ENCODE assay signal across 14 cellular contexts in genomic region chr18:41936471-41937134, GRCh38. TPM values are rescaled to one million over a fixed set of nuclear protein-coding genes. Genes with fewer than 3 reads are reported as not detected.
DNase-seq lines count a peak whose midpoint lies in the region; ATAC-seq and TF ChIP-seq lines count a peak whose summit lies in the region.
"Had no signal": no experiment of that assay in that cellular context is flagged by ENCODE, and none has a peak within 500 bp of the region (broad histone marks: within the 10 kb centered on the region; RNA-seq: fewer than 3 reads in every experiment).

No MANE protein-coding gene starts in this region.

- H3K4me1 Mint-ChIP-seq in MCF 10A (ENCODE audit: insufficient read depth, unreplicated experiment) (peaks cover 10% of the 10 kb centered on the region), chondrocyte (ENCODE audit: low read depth) (peaks cover 54% of the 10 kb centered on the region)

- H3K36me3 Mint-ChIP-seq in MCF 10A (ENCODE audit: insufficient read depth, unreplicated experiment) (no peaks in the 10 kb centered on the region), chondrocyte (ENCODE audit: low read depth) (no peaks in the 10 kb centered on the region)

- dilution Hi-C loops in mammary epithelial cell (cut with HindIII; ENCODE audit: low sequenced_read_pairs): no loop called here

- H3K27ac Mint-ChIP-seq in MCF 10A (ENCODE audit: low read depth, unreplicated experiment) (no peak overlapping the region), chondrocyte (ENCODE audit: unreplicated experiment) (peak overlapping the region; percentile 98)

- BruUV-seq in mammary epithelial cell (replicated peaks; lab: Mats Ljungman, UMichigan) (no TSS peak), MCF 10A (replicated peaks; lab: Mats Ljungman, UMichigan) (no TSS peak)

- H3K27me3 ChIP-seq in mammary epithelial cell (ENCODE audit: insufficient read depth, low read length) (no peaks in the 10 kb centered on the region), thoracic aorta (replicated peaks; ENCODE audit: insufficient read depth) (no peaks in the 10 kb centered on the region), tibial nerve (no peaks in the 10 kb centered on the region)
- H3K27me3 ChIP-seq: right atrium auricular region had no signal

- no peak for TF ChIP-seq POLR2A in tibial nerve (IDR thresholded peaks at IDR 0.05)

- H3K9ac ChIP-seq in mammary epithelial cell (ENCODE audit: insufficient read depth, low read length): no peak overlapping the region

- H3K4me3 Mint-ChIP-seq in MCF 10A (ENCODE audit: unreplicated experiment) (no peak overlapping the region), chondrocyte (ENCODE audit: unreplicated experiment) (peak overlapping the region; percentile 41)
- H3K4me3 Mint-ChIP-seq: central memory CD8-positive, alpha-beta T cell had no signal

- no peaks in the 10 kb centered on the region for H3K79me2 ChIP-seq in mammary epithelial cell (ENCODE audit: insufficient read depth, low read length)

- no peak for TF ChIP-seq CTCF in mammary epithelial cell (conservative IDR thresholded peaks at IDR 0.05 in 1 of 2, IDR thresholded peaks at IDR 0.05 in 1 of 2; ENCODE audit: extremely low read depth in 1 of 2, insufficient read depth in 1 of 2, low read depth in 1 of 2, low read length in 2 of 2)
- no peak for TF ChIP-seq CTCF in MCF 10A (IDR thresholded peaks at IDR 0.05; ENCODE audit: unreplicated experiment)
- TF ChIP-seq CTCF in chondrocyte (IDR thresholded peaks at IDR 0.05): no peak
- no peak for TF ChIP-seq CTCF in thoracic aorta (IDR thresholded peaks at IDR 0.05)
- no peak for TF ChIP-seq CTCF in tibial nerve (IDR thresholded peaks at IDR 0.05)

- in situ Hi-C loops in mammary epithelial cell (cut with MboI; ENCODE audit: low sequenced_read_pairs in 2 of 2): no loop called here

- 50% methylated on average over 1 of the region's 2 CpGs for WGBS in mammary epithelial cell (ENCODE audit: low coverage, missing lambda C conversion rate)
- WGBS in tibial nerve, 2 donors: 15 to 21% methylated on average over 2 of the region's 2 CpGs

- POLR2A ChIA-PET in MCF 10A (lab: Yijun Ruan, JAX): interaction anchor here (2.3 kb wide), 1 partner anchor 18 kb away, joined by 6 read pairs; the partner anchor contains the start of gene PIK3C3

- DNase-seq in mammary epithelial cell: no peak
- no peak for DNase-seq in MCF 10A (ENCODE audit: unreplicated experiment)
- DNase-seq in chondrocyte (ENCODE audit: low spot score): no peak
- no peak for DNase-seq in thoracic aorta (ENCODE audit: low spot score)
- no peak for DNase-seq in tibial nerve (ENCODE audit: low spot score in 2 of 2)
- DNase-seq in dedifferentiated amniotic fluid mesenchymal stem cell (ENCODE audit: extremely low spot score): no peak
- DNase-seq: activated CD8-positive, alpha-beta memory T cell treated with anti-CD3 and anti-CD28 coated beads, Interleukin-2, amount 50 U/mL, for 4 hours; T-helper 2 cell had no signal

- H3K9me3 Mint-ChIP-seq in MCF 10A (ENCODE audit: unreplicated experiment): no peaks in the 10 kb centered on the region
- H3K9me3 Mint-ChIP-seq in chondrocyte (ENCODE audit: low read depth): peaks cover 3% of the 10 kb centered on the region
- H3K9me3 Mint-ChIP-seq: central memory CD8-positive, alpha-beta T cell had no signal

- no peaks in the 10 kb centered on the region for H4K20me1 ChIP-seq in mammary epithelial cell (ENCODE audit: insufficient read depth, low read length)

- H3K36me3 ChIP-seq in mammary epithelial cell (ENCODE audit: insufficient read depth, low read length) (no peaks in the 10 kb centered on the region), thoracic aorta (no peaks in the 10 kb centered on the region), tibial nerve (no peaks in the 10 kb centered on the region)
- H3K36me3 ChIP-seq: gastroesophageal sphincter, right atrium auricular region had no signal

- no peaks in the 10 kb centered on the region for H3K9me3 ChIP-seq in mammary epithelial cell (replicated peaks; ENCODE audit: insufficient read depth, low read length)
- H3K9me3 ChIP-seq in thoracic aorta: no peaks in the 10 kb centered on the region
- H3K9me3 ChIP-seq in tibial nerve: peaks cover 0 to 4% (median 0%) of the 10 kb centered on the region in 4 donors
- H3K9me3 ChIP-seq: gastroesophageal sphincter, right atrium auricular region had no signal

- H3K27me3 Mint-ChIP-seq in MCF 10A (ENCODE audit: insufficient read depth, unreplicated experiment): no peaks in the 10 kb centered on the region
- H3K27me3 Mint-ChIP-seq in chondrocyte (ENCODE audit: low read depth): no peaks in the 10 kb centered on the region

- ATAC-seq in HG02642 (IDR thresholded peaks at IDR 0.05; ENCODE audit: poor library complexity, unreplicated experiment) (peak; percentile 53), thoracic aorta (ENCODE audit: insufficient number of reproducible peaks, low FRiP score, low read depth) (no peak), HG02759 (IDR thresholded peaks at IDR 0.05; ENCODE audit: unreplicated experiment) (no peak)
- ATAC-seq: gastroesophageal sphincter had no signal

- intact Hi-C loops in mammary epithelial cell (cut with micrococcal nuclease) (no loop called here), MCF 10A (cut with micrococcal nuclease) (no loop called here)

- CTCF ChIA-PET in mammary epithelial cell (lab: Charles Lee; ENCODE audit: low non-redundant PET): no interaction called here
- CTCF ChIA-PET in MCF 10A (lab: Yijun Ruan, JAX): interaction anchor here (1.7 kb wide), 1 partner anchor 14 kb away, joined by 6 read pairs; no protein-coding TSS in a partner anchor

- TF ChIP-seq EP300 in tibial nerve (IDR thresholded peaks at IDR 0.05): no peak

- H2AFZ ChIP-seq in mammary epithelial cell (ENCODE audit: low read depth, low read length): peak overlapping the region; percentile 53

- H3K4me1 ChIP-seq in mammary epithelial cell (ENCODE audit: insufficient read depth, low read length) (peaks cover 6% of the 10 kb centered on the region), thoracic aorta (ENCODE audit: control insufficient read depth in 1 of 2, low read depth in 2 of 2) (peaks cover 0 to 15% of the 10 kb centered on the region in 2 donors), tibial nerve (no peaks in the 10 kb centered on the region)
- H3K4me1 ChIP-seq: gastroesophageal sphincter, right atrium auricular region had no signal

- H3K4me3 ChIP-seq in mammary epithelial cell (replicated peaks in 1 of 3; ENCODE audit: insufficient read depth in 1 of 3, low read depth in 2 of 3, low read length in 3 of 3) (no peak overlapping the region), thoracic aorta (no peak overlapping the region), tibial nerve (no peak overlapping the region)
- H3K4me3 ChIP-seq: gastroesophageal sphincter, right atrium auricular region had no signal

- H3K4me2 ChIP-seq in mammary epithelial cell (ENCODE audit: insufficient read depth, low read depth, low read length): no peak overlapping the region

- no peak overlapping the region for H3K27ac ChIP-seq in mammary epithelial cell (ENCODE audit: insufficient read depth, low read depth, low read length)
- peak overlapping the region; percentile 16 to 25 for H3K27ac ChIP-seq in thoracic aorta
- peak overlapping the region in 1 of 4 donors; percentile 32 for H3K27ac ChIP-seq in tibial nerve
- H3K27ac ChIP-seq: gastroesophageal sphincter, HL-60, right atrium auricular region had no signal

RNA-seq across cellular contexts. Expression of gene PIK3C3, which starts 18.4 kb away (rescaled TPM):
- total RNA-seq in mammary epithelial cell (10 to 100 TPM; 40.0 to 59.9 TPM), MCF 10A (2022) (50.5 and 55.4 TPM in 2 replicates), chondrocyte (42.5 to 59.1 TPM (median 53.0 TPM) in 3 replicates), thoracic aorta (10 to 100 TPM; 51.2 to 72.1 TPM), tibial nerve (10 to 100 TPM; 46.7 to 87.7 (median 52.5) TPM)
- polyA plus RNA-seq in mammary epithelial cell: 29.7 TPM
- 25.0 TPM for polyA minus RNA-seq in mammary epithelial cell
